Comparison of ENCODE assay signal across 1 cellular context in genomic region chr19:46730595-46730994, GRCh38.
TF ChIP-seq lines count a peak whose summit lies in the region.

No MANE protein-coding gene starts in this region.

TF ChIP-seq in GM23338, 12 proteins besides CTCF, POLR2A, EP300 and RAD21 (continued from another document):
- TF ChIP-seq ZNF462 (CRISPR knock-in tag; IDR thresholded peaks at IDR 0.05) (no peak), NANOG (IDR thresholded peaks at IDR 0.05; ENCODE audit: borderline replicate concordance) (no peak), STAT1 (IDR thresholded peaks at IDR 0.05; ENCODE audit: unreplicated experiment) (no peak)
- TF ChIP-seq, protein P1, sequence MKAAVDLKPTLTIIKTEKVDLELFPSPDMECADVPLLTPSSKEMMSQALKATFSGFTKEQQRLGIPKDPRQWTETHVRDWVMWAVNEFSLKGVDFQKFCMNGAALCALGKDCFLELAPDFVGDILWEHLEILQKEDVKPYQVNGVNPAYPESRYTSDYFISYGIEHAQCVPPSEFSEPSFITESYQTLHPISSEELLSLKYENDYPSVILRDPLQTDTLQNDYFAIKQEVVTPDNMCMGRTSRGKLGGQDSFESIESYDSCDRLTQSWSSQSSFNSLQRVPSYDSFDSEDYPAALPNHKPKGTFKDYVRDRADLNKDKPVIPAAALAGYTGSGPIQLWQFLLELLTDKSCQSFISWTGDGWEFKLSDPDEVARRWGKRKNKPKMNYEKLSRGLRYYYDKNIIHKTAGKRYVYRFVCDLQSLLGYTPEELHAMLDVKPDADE (IDR thresholded peaks at IDR 0.05) = no peak
TF ChIP-seq in GM23338: peak in this region for 0.
